ENCODE assay signal across 8 cellular contexts in genomic region chr17:39462644-39463375, GRCh38. TPM values are rescaled to one million over a fixed set of nuclear protein-coding genes. Genes with fewer than 3 reads are reported as not detected.
DNase-seq lines count a peak whose midpoint lies in the region; ATAC-seq and TF ChIP-seq lines count a peak whose summit lies in the region.

No MANE protein-coding gene starts in this region.

- 1 to 2% (median 1%) methylated on average over 27 of the region's 27 CpGs for WGBS in psoas muscle, 3 donors

- peaks cover 36% of the 10 kb centered on the region for H3K4me1 Mint-ChIP-seq in activated CD8-positive, alpha-beta T cell treated with anti-CD3 and anti-CD28 coated beads, Interleukin-2, amount 10 ng/mL, durations not matched to agents 7 days and 5 days (ENCODE audit: low read depth)

- no peak for ATAC-seq in activated CD8-positive, alpha-beta T cell treated with anti-CD3 and anti-CD28 coated beads, Interleukin-2, amount 10 ng/mL, durations not matched to agents 7 days and 5 days
- ATAC-seq in psoas muscle (no peak), GM21576 (IDR thresholded peaks at IDR 0.05; ENCODE audit: unreplicated experiment) (no peak)

- peak overlapping the region; percentile 78 for H3K4me3 ChIP-seq in HEK293 (ENCODE audit: low read depth, low read length)
- H3K4me3 ChIP-seq in right atrium auricular region, result peak overlapping the region; percentile 84 to 94
- peak overlapping the region; percentile 98 for H3K4me3 ChIP-seq in psoas muscle

- H3K36me3 ChIP-seq in HEK293 (ENCODE audit: control insufficient read depth in 2 of 2, insufficient read depth in 1 of 2, low read length in 2 of 2), result peaks cover 4 to 34% of the 10 kb centered on the region in 2 experiments; a peak in 2 of 3 replicates
- no peaks in the 10 kb centered on the region for H3K36me3 ChIP-seq in right atrium auricular region
- H3K36me3 ChIP-seq in psoas muscle (ENCODE audit: insufficient read depth in 1 of 2, low read depth in 1 of 2), result peaks cover 0 to 17% of the 10 kb centered on the region in 2 donors

- no peaks in the 10 kb centered on the region for H3K27me3 ChIP-seq in right atrium auricular region
- H3K27me3 ChIP-seq in psoas muscle (ENCODE audit: insufficient read depth in 3 of 3, low read length in 2 of 3), result no peaks in the 10 kb centered on the region

- POLR2A ChIA-PET in HEK293 (lab: Yijun Ruan, JAX), result interaction anchor here (1.1 to 4.4 kb wide), 7 partner anchors 13 to 263 kb away, joined by 4 to 131 read pairs (median 15); partner anchors contain the start of genes FBXL20, MED1 and RPL19
- POLR2A ChIA-PET in activated CD8-positive, alpha-beta T cell treated with anti-CD3 and anti-CD28 coated beads, Interleukin-2, amount 10 ng/mL, durations not matched to agents 7 days and 5 days (lab: Charles Lee), result interaction anchor here (0.6 to 6.0 kb wide), 5 partner anchors 12 to 463 kb away, joined by 3 to 134 read pairs (median 3); partner anchors contain the start of genes FBXL20 and MED1

- H3K36me3 Mint-ChIP-seq in activated CD8-positive, alpha-beta T cell treated with anti-CD3 and anti-CD28 coated beads, Interleukin-2, amount 10 ng/mL, durations not matched to agents 7 days and 5 days (ENCODE audit: low read depth), result peaks cover 47% of the 10 kb centered on the region

- CTCF ChIA-PET in HEK293 (lab: Yijun Ruan, JAX), result interaction anchor here (0.5 to 1.7 kb wide), 9 partner anchors 10 to 613 kb away, joined by 3 to 4 read pairs (median 4); partner anchors contain the start of gene MED1
- CTCF ChIA-PET in activated CD8-positive, alpha-beta T cell treated with anti-CD3 and anti-CD28 coated beads, Interleukin-2, amount 10 ng/mL, durations not matched to agents 7 days and 5 days (lab: Charles Lee), result interaction anchor here (0.6 to 3.2 kb wide), 4 partner anchors 12 to 1068 kb away, joined by 3 to 25 read pairs (median 6); partner anchors contain the start of gene MED1

- DNase-seq in AG08396 (ENCODE audit: low spot score), result peak; percentile 7
- DNase-seq in activated CD8-positive, alpha-beta T cell treated with anti-CD3 and anti-CD28 coated beads, Interleukin-2, amount 10 ng/mL, durations not matched to agents 7 days and 5 days, result peak; percentile 28
- DNase-seq in right atrium auricular region (ENCODE audit: low spot score), result no peak
- no peak for DNase-seq in psoas muscle
- DNase-seq in COR-L47 (lab: John Stamatoyannopoulos, UW), result no peak
- DNase-seq in NCI-H187 treated with DMSO at 0.1 percent for 48 hours (lab: John Stamatoyannopoulos, UW), result no peak

- H3K4me3 Mint-ChIP-seq in activated CD8-positive, alpha-beta T cell treated with anti-CD3 and anti-CD28 coated beads, Interleukin-2, amount 10 ng/mL, durations not matched to agents 7 days and 5 days, result peak overlapping the region; percentile 82

- intact Hi-C loops in psoas muscle (cut with DNase I), result loop anchor here in 1 of 2 donors (5.0 kb wide), 1 partner anchor 61 kb away; the partner anchor contains the start of gene FBXL20

- H3K27ac ChIP-seq in HEK293 (ENCODE audit: extremely low read depth, low read depth, low read length), result peak overlapping the region; percentile 91
- H3K27ac ChIP-seq in right atrium auricular region, result peak overlapping the region; percentile 98 to 99
- H3K27ac ChIP-seq in psoas muscle, result peak overlapping the region; percentile 98

- no peaks in the 10 kb centered on the region for H3K4me1 ChIP-seq in HEK293 (ENCODE audit: control insufficient read depth, insufficient read depth, low read length)
- peaks cover 0 to 42% of the 10 kb centered on the region in 2 donors for H3K4me1 ChIP-seq in right atrium auricular region
- H3K4me1 ChIP-seq in psoas muscle, result peaks cover 21% of the 10 kb centered on the region

- no peaks in the 10 kb centered on the region for H3K27me3 Mint-ChIP-seq in activated CD8-positive, alpha-beta T cell treated with anti-CD3 and anti-CD28 coated beads, Interleukin-2, amount 10 ng/mL, durations not matched to agents 7 days and 5 days (ENCODE audit: low read depth)

- peak overlapping the region; percentile 94 for H3K27ac Mint-ChIP-seq in activated CD8-positive, alpha-beta T cell treated with anti-CD3 and anti-CD28 coated beads, Interleukin-2, amount 10 ng/mL, durations not matched to agents 7 days and 5 days

- H3K9me3 Mint-ChIP-seq in activated CD8-positive, alpha-beta T cell treated with anti-CD3 and anti-CD28 coated beads, Interleukin-2, amount 10 ng/mL, durations not matched to agents 7 days and 5 days (ENCODE audit: insufficient read depth), result no peaks in the 10 kb centered on the region

- TF ChIP-seq CTCF in HEK293 (tag by site-specific recombination; IDR thresholded peaks at IDR 0.05) (no peak), right atrium auricular region (IDR thresholded peaks at IDR 0.05) (no peak), psoas muscle (IDR thresholded peaks at IDR 0.05) (no peak)

- H3K9me3 ChIP-seq in HEK293 (ENCODE audit: control insufficient read depth, insufficient read depth, low read depth, low read length) (no peaks in the 10 kb centered on the region), right atrium auricular region (no peaks in the 10 kb centered on the region), psoas muscle (no peaks in the 10 kb centered on the region)

TF ChIP-seq in HEK293, 187 proteins besides CTCF, POLR2A, EP300 and RAD21:
- TF ChIP-seq ZNF837 (tag by site-specific recombination; IDR thresholded peaks at IDR 0.05), result no peak
- TF ChIP-seq ZBTB17 (tag by site-specific recombination; IDR thresholded peaks at IDR 0.05), result peak; percentile 30
- peak; percentile 16; the same call in 1 of the 2 replicates for TF ChIP-seq TCF7L2 (IDR thresholded peaks at IDR 0.05; ENCODE audit: borderline replicate concordance, low read depth, low read length)
TF ChIP-seq in HEK293: peak in this region for 2.

RNA-seq across cellular contexts. Expression of gene CDK12, which starts 1.5 kb away (rescaled TPM):
- total RNA-seq in activated CD8-positive, alpha-beta T cell treated with anti-CD3 and anti-CD28 coated beads, Interleukin-2, amount 10 ng/mL, durations not matched to agents 7 days and 5 days, result 10 to 100 TPM; 77.5 TPM
- total RNA-seq in right atrium auricular region (10 to 100 TPM; 15.9 to 18.9 TPM), psoas muscle (10 to 100 TPM; 17.8 to 25.3 (median 21.7) TPM)
- 10 to 100 TPM in 1 of 3 donors, 1 to 10 TPM in 2; 3.5 to 13.8 (median 6.1) TPM for polyA plus RNA-seq in psoas muscle

RNA-seq across cellular contexts. Expression of gene MED1, which starts 11.7 kb away (rescaled TPM):
- total RNA-seq in activated CD8-positive, alpha-beta T cell treated with anti-CD3 and anti-CD28 coated beads, Interleukin-2, amount 10 ng/mL, durations not matched to agents 7 days and 5 days, result 10 to 100 TPM; 52.8 to 53.2 TPM
- total RNA-seq in right atrium auricular region (10 to 100 TPM; 15.9 to 19.0 TPM), psoas muscle (10 to 100 TPM; 18.2 to 28.5 (median 25.9) TPM)
- 10 to 100 TPM in 2 of 3 donors, 1 to 10 TPM in 1; 6.2 to 19.2 (median 12.0) TPM for polyA plus RNA-seq in psoas muscle

Comparison
In these comparisons a context has a peak if more than half of its experiments do, and no peak if none do; other contexts are left out.
1. DNase-seq: peak in AG08396 (single experiment) and activated CD8-positive, alpha-beta T cell treated with anti-CD3 and anti-CD28 coated beads, Interleukin-2, amount 10 ng/mL, durations not matched to agents 7 days and 5 days (single experiment); none in right atrium auricular region (single experiment), psoas muscle (0 of 2), COR-L47 (single experiment) and NCI-H187 treated with DMSO at 0.1 percent for 48 hours (single experiment).
2. Peak in every context shown above with its lines, with median percentiles within 50 percentile points of each other: H3K27ac ChIP-seq and H3K4me3 ChIP-seq.